9 cellular contexts compared by ENCODE assay signal in the genomic region with DNA sequence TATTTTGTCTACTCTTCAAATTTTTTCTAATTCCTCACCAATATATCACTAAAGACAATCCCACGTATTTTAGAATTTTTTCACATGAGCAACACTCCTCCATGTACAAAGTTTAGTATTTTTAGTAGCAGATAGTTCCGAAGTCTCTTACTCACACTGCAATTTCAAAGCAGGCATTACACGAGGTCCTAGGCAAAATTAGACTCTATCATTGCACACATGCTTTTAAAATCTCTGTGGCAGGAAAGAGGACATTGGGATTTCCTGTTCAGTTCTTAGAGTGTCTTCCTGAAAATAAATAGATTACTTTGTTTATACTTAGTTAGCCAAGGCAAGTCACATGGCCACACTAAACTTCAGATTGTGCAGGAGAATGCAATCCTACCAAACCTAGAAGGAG.
"Had no signal": no experiment of that assay in that cellular context is flagged by ENCODE, and none has a peak within 500 bp of the region (broad histone marks: within the 10 kb centered on the region; RNA-seq: fewer than 3 reads in every experiment).

No MANE protein-coding gene starts in this region.

- H3K4me3 ChIP-seq: esophagus muscularis mucosa, right atrium auricular region, stomach, thoracic aorta had no signal

- H3K27me3 ChIP-seq: esophagus muscularis mucosa, foreskin keratinocyte, right atrium auricular region, stomach had no signal

- DNase-seq: activated naive CD4-positive, alpha-beta T cell; activated T-cell treated with anti-CD3 and anti-CD28 coated beads for 4 hours; foreskin keratinocyte; glutamatergic neuron; kidney glomerular epithelial cell; stomach had no signal

- H3K36me3 ChIP-seq: esophagus muscularis mucosa, right atrium auricular region, stomach, thoracic aorta had no signal

- H3K9me3 ChIP-seq: esophagus muscularis mucosa, right atrium auricular region, stomach, thoracic aorta had no signal

- H3K27ac ChIP-seq: esophagus muscularis mucosa, foreskin keratinocyte, right atrium auricular region, stomach, thoracic aorta had no signal
